1 cellular context compared by ENCODE assay signal in genomic region chr11:35083181-35084061, GRCh38.
A peak's percentile ranks its signal among the peaks of the same experiment; 100 is the strongest.
TF ChIP-seq lines count a peak whose summit lies in the region.

No MANE protein-coding gene starts in this region.

TF ChIP-seq in GM12878, 131 proteins besides CTCF, POLR2A, EP300 and RAD21 (continued from another document and continues in another):
- TF ChIP-seq BCLAF1 (IDR thresholded peaks at IDR 0.05), result no peak
- 0 out of 2 replicates have a peak, but pooled peaks have one; percentile 35 for TF ChIP-seq TAF1 (IDR thresholded peaks at IDR 0.05; ENCODE audit: borderline replicate concordance, low read depth, low read length)
- TF ChIP-seq ZNF274 (IDR thresholded peaks at IDR 0.05; ENCODE audit: insufficient read depth, insufficient read length), result no peak
- 0 out of 4 replicates have a peak, but pooled peaks of 1 of the 2 experiments have one; percentile 17 for TF ChIP-seq SRF (IDR thresholded peaks at IDR 0.05; ENCODE audit: low read depth in 2 of 2, low read length in 2 of 2)
- TF ChIP-seq CREB1 (IDR thresholded peaks at IDR 0.05; ENCODE audit: low read depth), result no peak
- TF ChIP-seq ZNF24 (IDR thresholded peaks at IDR 0.05), result peak; percentile 53; the same call in 1 of the 2 replicates
- peak; percentile 71 for TF ChIP-seq MTA3 (IDR thresholded peaks at IDR 0.05; ENCODE audit: borderline replicate concordance, low read length)
- TF ChIP-seq NFYA (IDR thresholded peaks at IDR 0.05; ENCODE audit: borderline replicate concordance, low read depth, low read length), result no peak
- peak; percentile 80 for TF ChIP-seq NFIC (IDR thresholded peaks at IDR 0.05; ENCODE audit: low read depth, low read length)
- peak; percentile 76 for TF ChIP-seq CHD2 (IDR thresholded peaks at IDR 0.05; ENCODE audit: borderline replicate concordance, low read depth, low read length)
- TF ChIP-seq RUNX3 (IDR thresholded peaks at IDR 0.05; ENCODE audit: low read length), result peak; percentile 78
- TF ChIP-seq PAX5 (IDR thresholded peaks at IDR 0.05; ENCODE audit: borderline replicate concordance, low read depth, low read length), result peak; percentile 73; the same call in 1 of the 2 replicates
- TF ChIP-seq NRF1 (conservative IDR thresholded peaks at IDR 0.05; ENCODE audit: low read depth, low read length), result no peak
- TF ChIP-seq STAT3 (IDR thresholded peaks at IDR 0.05; ENCODE audit: low read depth, low read length), result 0 out of 2 replicates have a peak, but pooled peaks have one; percentile 62
- peak; percentile 92 for TF ChIP-seq RELB (IDR thresholded peaks at IDR 0.05; ENCODE audit: low read depth)
- TF ChIP-seq CEBPB (IDR thresholded peaks at IDR 0.05; ENCODE audit: borderline replicate concordance in 1 of 2, low read depth in 2 of 2, low read length in 2 of 2), result no peak
- no peak; the same call in 1 of the 2 replicates for TF ChIP-seq SMC3 (IDR thresholded peaks at IDR 0.05; ENCODE audit: borderline replicate concordance, low read length)
- no peak for TF ChIP-seq HCFC1 (IDR thresholded peaks at IDR 0.05; ENCODE audit: low read length)
- TF ChIP-seq JUND (IDR thresholded peaks at IDR 0.05; ENCODE audit: low read depth, low read length), result no peak
- no peak for TF ChIP-seq JUNB (IDR thresholded peaks at IDR 0.05)
- TF ChIP-seq BRCA1 (IDR thresholded peaks at IDR 0.05; ENCODE audit: low read depth, low read length), result no peak
- no peak for TF ChIP-seq ZBTB11 (CRISPR knock-in tag; IDR thresholded peaks at IDR 0.05)
- TF ChIP-seq EED (IDR thresholded peaks at IDR 0.05; ENCODE audit: low read depth), result peak; percentile 69
- no peak for TF ChIP-seq MYC (IDR thresholded peaks at IDR 0.05; ENCODE audit: insufficient read depth, insufficient read length, insufficient replicate concordance, low read length, severe bottlenecking)
- TF ChIP-seq IKZF2 (IDR thresholded peaks at IDR 0.05), result peak; percentile 91 to 97
- TF ChIP-seq BACH1 (IDR thresholded peaks at IDR 0.05; ENCODE audit: borderline replicate concordance), result peak; percentile 28; the same call in 1 of the 2 replicates
- TF ChIP-seq SREBF2 (IDR thresholded peaks at IDR 0.05; ENCODE audit: low read length), result no peak
- peak; percentile 75; the same call in 1 of the 2 replicates for TF ChIP-seq TCF7 (IDR thresholded peaks at IDR 0.05; ENCODE audit: borderline replicate concordance)
- TF ChIP-seq SMARCA5 (IDR thresholded peaks at IDR 0.05), result 0 out of 2 replicates have a peak, but pooled peaks have one; percentile 21
- TF ChIP-seq ZNF622 (IDR thresholded peaks at IDR 0.05), result no peak
- TF ChIP-seq IKZF1 (conservative IDR thresholded peaks at IDR 0.05), result peak; percentile 89
- no peak for TF ChIP-seq RB1 (IDR thresholded peaks at IDR 0.05; ENCODE audit: borderline replicate concordance)
- TF ChIP-seq TARDBP (IDR thresholded peaks at IDR 0.05; ENCODE audit: borderline replicate concordance), result no peak
- 0 out of 2 replicates have a peak, but pooled peaks have one; percentile 46 for TF ChIP-seq TBL1XR1 (IDR thresholded peaks at IDR 0.05; ENCODE audit: low read depth, low read length)
- TF ChIP-seq RELA (IDR thresholded peaks at IDR 0.05; ENCODE audit: borderline replicate concordance, partially characterized antibody), result peak; percentile 48
- no peak for TF ChIP-seq NR2C1 (IDR thresholded peaks at IDR 0.05)
- TF ChIP-seq NBN (IDR thresholded peaks at IDR 0.05), result no peak; the same call in 1 of the 2 replicates
- no peak for TF ChIP-seq SIN3A (IDR thresholded peaks at IDR 0.05; ENCODE audit: low read depth, low read length)
- no peak for TF ChIP-seq ZSCAN29 (IDR thresholded peaks at IDR 0.05)
- TF ChIP-seq NR2C2 (IDR thresholded peaks at IDR 0.05; ENCODE audit: borderline replicate concordance, control insufficient read depth, insufficient read length, low read depth), result no peak
- TF ChIP-seq KLF5 (IDR thresholded peaks at IDR 0.05; ENCODE audit: partially characterized antibody), result no peak
- peak; percentile 89 for TF ChIP-seq MXI1 (IDR thresholded peaks at IDR 0.05; ENCODE audit: low read depth, low read length)
- TF ChIP-seq ZZZ3 (IDR thresholded peaks at IDR 0.05; ENCODE audit: control insufficient read depth, insufficient read length, low read depth), result no peak
- TF ChIP-seq CEBPZ (IDR thresholded peaks at IDR 0.05; ENCODE audit: low read depth, low read length), result no peak
- no peak for TF ChIP-seq PRDM15 (CRISPR knock-in tag; IDR thresholded peaks at IDR 0.05)
- TF ChIP-seq ZNF217 (IDR thresholded peaks at IDR 0.05), result no peak
- no peak for TF ChIP-seq ATF3 (IDR thresholded peaks at IDR 0.05; ENCODE audit: borderline replicate concordance, extremely low read depth, low read depth, low read length)
- TF ChIP-seq KAT2A (conservative IDR thresholded peaks at IDR 0.05; ENCODE audit: control insufficient read depth, low read depth, low read length), result no peak
- no peak for TF ChIP-seq ZBTB4 (CRISPR knock-in tag; IDR thresholded peaks at IDR 0.05)
- peak; percentile 90 for TF ChIP-seq TCF12 (IDR thresholded peaks at IDR 0.05; ENCODE audit: low read depth, low read length)
